In the genomic region with DNA sequence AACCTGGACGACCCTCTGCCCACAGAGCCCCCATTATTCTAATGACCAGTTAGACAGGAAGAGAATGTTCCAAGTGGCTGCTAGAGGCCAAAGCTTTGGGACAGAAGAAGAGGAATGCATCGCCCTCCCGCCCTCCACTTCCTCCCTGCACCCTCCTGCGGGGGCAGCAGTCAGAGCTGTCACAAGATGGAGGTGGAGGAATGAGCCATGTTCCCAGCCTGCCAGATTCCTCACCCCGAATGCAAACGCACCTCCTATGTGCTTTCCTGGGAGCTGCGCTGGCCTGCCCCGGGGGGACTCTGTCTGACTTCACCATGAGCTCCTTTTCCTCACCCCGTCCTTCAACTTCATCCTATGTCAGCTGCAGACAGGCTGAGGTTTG, we compare ENCODE assay signal across 14 cellular contexts.
DNase-seq lines count a peak whose midpoint lies in the region; ATAC-seq and TF ChIP-seq lines count a peak whose summit lies in the region.
"Had no signal": no experiment of that assay in that cellular context is flagged by ENCODE, and none has a peak within 500 bp of the region (broad histone marks: within the 10 kb centered on the region; RNA-seq: fewer than 3 reads in every experiment).

No MANE protein-coding gene starts in this region.

- no peak overlapping the region for H3K4me3 ChIP-seq in choroid plexus epithelial cell (ENCODE audit: low read depth, low read length)
- H3K4me3 ChIP-seq: left ventricle myocardium inferior, smooth muscle cell had no signal

- DNase-seq in ELR (ENCODE audit: low read depth) (peak; percentile 34), RKO (ENCODE audit: low spot score) (peak; percentile 37), choroid plexus epithelial cell (ENCODE audit: low read depth) (peak; percentile 48), nucleus accumbens (lab: John Stamatoyannopoulos, UW) (peak in 32 of 56 donors; percentile 12 to 80 (median 40)), KBM-7 (no peak), NCI-H2227 treated with DMSO at 0.1 percent for 48 hours (lab: John Stamatoyannopoulos, UW) (no peak)
- DNase-seq: activated B cell treated with CpG ODN at 0.5 μM for 24 hours; activated effector memory CD4-positive, alpha-beta T cell treated with Interleukin-2 at 50 U/mL for 16 hours; left ventricle myocardium inferior; NCI-H2171 treated with DMSO at 0.1 percent for 48 hours; RPMI8226; SW 1271 had no signal

- in situ Hi-C loops in KBM-7 (cut with MboI; ENCODE audit: low pct_unique_long_range_greater_than_20kb, low sequenced_read_pairs): loop anchor here (10.0 to 25.0 kb wide), 2 partner anchors 114 to 407 kb away; a partner anchor contains a TSS

- TF ChIP-seq CTCF in choroid plexus epithelial cell (conservative IDR thresholded peaks at IDR 0.05; ENCODE audit: low read depth, low read length): peak; percentile 14

- ATAC-seq in HG02840 (IDR thresholded peaks at IDR 0.05; ENCODE audit: low FRiP score, unreplicated experiment): no peak

Comparison
In these comparisons a context has a peak if more than half of its experiments do, and no peak if none do; other contexts are left out.
1. DNase-seq: peak in ELR (single experiment), RKO (single experiment), choroid plexus epithelial cell (single experiment) and nucleus accumbens (32 of 56); none in KBM-7 (single experiment) and NCI-H2227 treated with DMSO at 0.1 percent for 48 hours (single experiment).